Comparison of ENCODE assay signal across 1 cellular context in the genomic region with DNA sequence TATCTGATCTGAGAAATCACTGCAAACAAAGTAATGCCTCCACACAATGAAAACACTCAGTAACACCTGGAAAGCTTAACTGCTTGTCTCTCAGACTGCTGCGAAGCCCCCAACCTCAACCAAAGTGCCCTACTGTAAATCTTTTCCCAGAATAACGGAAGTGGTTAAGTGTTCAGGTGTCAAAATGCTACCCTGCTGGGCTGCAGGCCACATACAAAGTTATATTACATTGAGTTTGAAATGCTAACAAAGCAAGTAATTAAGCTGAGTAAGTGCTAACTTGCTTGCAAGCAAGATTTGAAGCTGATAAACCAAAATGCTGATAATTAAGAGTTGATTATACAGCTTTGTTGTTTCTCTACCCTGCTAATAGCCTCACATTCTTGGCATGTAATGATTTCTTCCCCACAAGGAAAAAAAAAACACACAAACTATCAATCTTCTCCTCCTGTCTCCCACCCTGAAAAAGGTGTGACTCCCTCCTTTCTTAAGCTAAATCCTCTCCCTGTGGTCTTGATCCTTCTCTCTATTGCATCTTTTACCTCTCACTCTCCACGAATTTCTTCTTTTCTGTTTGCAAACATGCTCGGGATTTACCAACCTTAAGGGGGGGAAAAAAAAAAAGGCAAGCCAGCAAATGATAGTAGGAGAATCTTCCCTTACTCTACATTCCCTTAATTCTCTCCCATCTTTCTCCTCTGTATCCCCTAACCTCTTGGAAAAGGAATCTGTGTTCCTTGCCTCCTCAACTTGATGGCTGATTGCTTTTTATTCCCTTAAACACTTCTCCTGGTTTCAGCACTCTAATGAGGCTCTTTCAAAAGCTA.
TF ChIP-seq lines count a peak whose summit lies in the region.

No MANE protein-coding gene starts in this region.

TF ChIP-seq in HEK293, 187 proteins besides CTCF, POLR2A, EP300 and RAD21:
- TF ChIP-seq, protein P1, sequence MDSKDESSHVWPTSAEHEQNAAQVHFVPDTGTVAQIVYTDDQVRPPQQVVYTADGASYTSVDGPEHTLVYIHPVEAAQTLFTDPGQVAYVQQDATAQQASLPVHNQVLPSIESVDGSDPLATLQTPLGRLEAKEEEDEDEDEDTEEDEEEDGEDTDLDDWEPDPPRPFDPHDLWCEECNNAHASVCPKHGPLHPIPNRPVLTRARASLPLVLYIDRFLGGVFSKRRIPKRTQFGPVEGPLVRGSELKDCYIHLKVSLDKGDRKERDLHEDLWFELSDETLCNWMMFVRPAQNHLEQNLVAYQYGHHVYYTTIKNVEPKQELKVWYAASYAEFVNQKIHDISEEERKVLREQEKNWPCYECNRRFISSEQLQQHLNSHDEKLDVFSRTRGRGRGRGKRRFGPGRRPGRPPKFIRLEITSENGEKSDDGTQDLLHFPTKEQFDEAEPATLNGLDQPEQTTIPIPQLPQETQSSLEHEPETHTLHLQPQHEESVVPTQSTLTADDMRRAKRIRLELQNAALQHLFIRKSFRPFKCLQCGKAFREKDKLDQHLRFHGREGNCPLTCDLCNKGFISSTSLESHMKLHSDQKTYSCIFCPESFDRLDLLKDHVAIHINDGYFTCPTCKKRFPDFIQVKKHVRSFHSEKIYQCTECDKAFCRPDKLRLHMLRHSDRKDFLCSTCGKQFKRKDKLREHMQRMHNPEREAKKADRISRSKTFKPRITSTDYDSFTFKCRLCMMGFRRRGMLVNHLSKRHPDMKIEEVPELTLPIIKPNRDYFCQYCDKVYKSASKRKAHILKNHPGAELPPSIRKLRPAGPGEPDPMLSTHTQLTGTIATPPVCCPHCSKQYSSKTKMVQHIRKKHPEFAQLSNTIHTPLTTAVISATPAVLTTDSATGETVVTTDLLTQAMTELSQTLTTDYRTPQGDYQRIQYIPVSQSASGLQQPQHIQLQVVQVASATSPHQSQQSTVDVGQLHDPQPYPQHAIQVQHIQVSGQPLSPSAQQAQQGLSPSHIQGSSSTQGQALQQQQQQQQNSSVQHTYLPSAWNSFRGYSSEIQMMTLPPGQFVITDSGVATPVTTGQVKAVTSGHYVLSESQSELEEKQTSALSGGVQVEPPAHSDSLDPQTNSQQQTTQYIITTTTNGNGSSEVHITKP (tag by site-specific recombination; IDR thresholded peaks at IDR 0.05): peak; percentile 50
- TF ChIP-seq ZNF585B (tag by site-specific recombination; IDR thresholded peaks at IDR 0.05) (no peak), ZNF138 (tag by site-specific recombination; IDR thresholded peaks at IDR 0.05; ENCODE audit: borderline replicate concordance) (no peak), ZBTB17 (tag by site-specific recombination; IDR thresholded peaks at IDR 0.05) (no peak), GLIS1 (tag by site-specific recombination; IDR thresholded peaks at IDR 0.05) (peak; percentile 81), SP7 (tag by site-specific recombination; IDR thresholded peaks at IDR 0.05) (peak; percentile 64), WT1 (tag by site-specific recombination; IDR thresholded peaks at IDR 0.05) (peak; percentile 66), FEZF1 (tag by site-specific recombination; IDR thresholded peaks at IDR 0.05) (peak; percentile 54), TCF7L2 (IDR thresholded peaks at IDR 0.05; ENCODE audit: borderline replicate concordance, low read depth, low read length) (peak; percentile 51; the same call in 1 of the 2 replicates), ZNF174 (tag by site-specific recombination; IDR thresholded peaks at IDR 0.05) (no peak), PRDM1 (tag by site-specific recombination; IDR thresholded peaks at IDR 0.05) (0 out of 2 replicates have a peak, but pooled peaks have one; percentile 22), OSR2 (tag by site-specific recombination; IDR thresholded peaks at IDR 0.05) (peak; percentile 66; the same call in 1 of the 2 replicates), ZNF501 (tag by site-specific recombination; IDR thresholded peaks at IDR 0.05) (no peak)
- TF ChIP-seq, protein P2, sequence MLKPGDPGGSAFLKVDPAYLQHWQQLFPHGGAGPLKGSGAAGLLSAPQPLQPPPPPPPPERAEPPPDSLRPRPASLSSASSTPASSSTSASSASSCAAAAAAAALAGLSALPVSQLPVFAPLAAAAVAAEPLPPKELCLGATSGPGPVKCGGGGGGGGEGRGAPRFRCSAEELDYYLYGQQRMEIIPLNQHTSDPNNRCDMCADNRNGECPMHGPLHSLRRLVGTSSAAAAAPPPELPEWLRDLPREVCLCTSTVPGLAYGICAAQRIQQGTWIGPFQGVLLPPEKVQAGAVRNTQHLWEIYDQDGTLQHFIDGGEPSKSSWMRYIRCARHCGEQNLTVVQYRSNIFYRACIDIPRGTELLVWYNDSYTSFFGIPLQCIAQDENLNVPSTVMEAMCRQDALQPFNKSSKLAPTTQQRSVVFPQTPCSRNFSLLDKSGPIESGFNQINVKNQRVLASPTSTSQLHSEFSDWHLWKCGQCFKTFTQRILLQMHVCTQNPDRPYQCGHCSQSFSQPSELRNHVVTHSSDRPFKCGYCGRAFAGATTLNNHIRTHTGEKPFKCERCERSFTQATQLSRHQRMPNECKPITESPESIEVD (tag by site-specific recombination; IDR thresholded peaks at IDR 0.05): peak; percentile 65
- TF ChIP-seq, protein P3, sequence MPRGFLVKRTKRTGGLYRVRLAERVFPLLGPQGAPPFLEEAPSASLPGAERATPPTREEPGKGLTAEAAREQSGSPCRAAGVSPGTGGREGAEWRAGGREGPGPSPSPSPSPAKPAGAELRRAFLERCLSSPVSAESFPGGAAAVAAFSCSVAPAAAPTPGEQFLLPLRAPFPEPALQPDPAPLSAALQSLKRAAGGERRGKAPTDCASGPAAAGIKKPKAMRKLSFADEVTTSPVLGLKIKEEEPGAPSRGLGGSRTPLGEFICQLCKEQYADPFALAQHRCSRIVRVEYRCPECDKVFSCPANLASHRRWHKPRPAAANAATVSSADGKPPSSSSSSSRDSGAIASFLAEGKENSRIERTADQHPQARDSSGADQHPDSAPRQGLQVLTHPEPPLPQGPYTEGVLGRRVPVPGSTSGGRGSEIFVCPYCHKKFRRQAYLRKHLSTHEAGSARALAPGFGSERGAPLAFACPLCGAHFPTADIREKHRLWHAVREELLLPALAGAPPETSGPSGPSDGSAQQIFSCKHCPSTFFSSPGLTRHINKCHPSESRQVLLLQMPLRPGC (tag by site-specific recombination; IDR thresholded peaks at IDR 0.05): peak; percentile 34; the same call in 1 of the 2 replicates
TF ChIP-seq in HEK293: peak in this region for 10.
